1 cellular context compared by ENCODE assay signal in the genomic region with DNA sequence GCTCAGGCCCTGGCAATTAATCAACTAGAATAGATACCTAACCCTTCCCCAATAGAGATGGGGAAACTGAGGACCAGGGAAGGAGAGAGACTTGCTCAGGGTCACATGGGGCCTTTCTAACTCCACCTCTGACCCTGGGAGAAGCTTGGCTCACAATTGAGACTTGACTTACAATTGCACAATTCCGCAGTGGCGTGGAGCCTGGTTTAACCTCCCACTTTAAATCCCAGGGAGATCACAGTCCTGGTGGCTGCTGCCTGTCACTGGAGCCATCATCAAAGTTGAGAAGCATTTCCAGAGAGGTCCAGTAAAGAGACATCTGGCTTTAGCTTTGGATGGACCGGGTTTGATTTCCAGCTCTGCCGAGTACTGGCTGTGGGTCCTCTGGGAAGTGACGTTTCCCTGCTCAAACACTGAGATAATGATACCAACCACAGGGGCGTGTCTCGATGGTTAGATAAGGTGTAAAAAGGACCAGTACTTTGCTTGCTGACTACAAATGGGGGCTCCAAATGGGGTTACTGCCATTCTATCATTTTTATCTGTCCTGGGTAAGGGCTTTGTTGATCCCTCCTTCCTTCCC.
TF ChIP-seq lines count a peak whose summit lies in the region.

No MANE protein-coding gene starts in this region.

TF ChIP-seq in IMR-90, 13 proteins besides CTCF, POLR2A, EP300 and RAD21:
- TF ChIP-seq FOS (IDR thresholded peaks at IDR 0.05; ENCODE audit: low read depth, low read length), result no peak
- peak; percentile 54; the same call in 1 of the 2 replicates for TF ChIP-seq CEBPB (IDR thresholded peaks at IDR 0.05; ENCODE audit: low read depth, low read length)
- no peak for TF ChIP-seq MAZ (IDR thresholded peaks at IDR 0.05; ENCODE audit: borderline replicate concordance, low read depth, low read length)
